23 cellular contexts compared by ENCODE assay signal in genomic region chr1:52911541-52911940, GRCh38.
"Had no signal": no experiment of that assay in that cellular context is flagged by ENCODE, and none has a peak within 500 bp of the region (broad histone marks: within the 10 kb centered on the region; RNA-seq: fewer than 3 reads in every experiment).

No MANE protein-coding gene starts in this region.

- H3K4me3 Mint-ChIP-seq: activated naive CD8-positive, alpha-beta T cell; activated T-cell treated with anti-CD3 and anti-CD28 coated beads, Interleukin-2, amount 50 U/mL, for 72 hours; effector memory CD8-positive, alpha-beta T cell; memory B cell; natural killer cell; stimulated activated effector memory CD8-positive, alpha-beta T cell treated with anti-CD3 and anti-CD28 coated beads, Interleukin-12 subunit alpha, Interleukin-12 subunit beta, amount 100 ng/mL, for 72 hours; stimulated activated naive CD8-positive, alpha-beta T cell treated with anti-CD3 and anti-CD28 coated beads, Interleukin-15, Interleukin-2, amounts not matched to agents 100 ng/mL and 50 ng/mL, for 24 hours had no signal

- H3K4me1 Mint-ChIP-seq: memory B cell; natural killer cell; stimulated activated effector memory CD8-positive, alpha-beta T cell treated with anti-CD3 and anti-CD28 coated beads, Interleukin-12 subunit alpha, Interleukin-12 subunit beta, amount 100 ng/mL, for 72 hours had no signal

- H3K79me2 ChIP-seq: hepatocyte had no signal

- ATAC-seq: activated T-cell treated with anti-CD3 and anti-CD28 coated beads, Interleukin-2, amount 50 U/mL, for 72 hours; effector memory CD8-positive, alpha-beta T cell; gastroesophageal sphincter; left cardiac atrium; natural killer cell; sciatic nerve; stimulated activated effector memory CD8-positive, alpha-beta T cell treated with anti-CD3 and anti-CD28 coated beads, Interleukin-12 subunit alpha, Interleukin-12 subunit beta, amount 100 ng/mL, for 72 hours had no signal

- H3K36me3 Mint-ChIP-seq: natural killer cell had no signal

- H3K27me3 Mint-ChIP-seq: activated naive CD8-positive, alpha-beta T cell; effector memory CD8-positive, alpha-beta T cell; memory B cell; stimulated activated naive CD8-positive, alpha-beta T cell treated with anti-CD3 and anti-CD28 coated beads, Interleukin-15, Interleukin-2, amounts not matched to agents 100 ng/mL and 50 ng/mL, for 24 hours had no signal

- H3K27ac ChIP-seq: coronary artery, dorsolateral prefrontal cortex, gastroesophageal sphincter, hepatocyte, skin epidermis, thoracic aorta had no signal

- H3K9me3 Mint-ChIP-seq: activated T-cell treated with anti-CD3 and anti-CD28 coated beads, Interleukin-2, amount 50 U/mL, for 72 hours; effector memory CD8-positive, alpha-beta T cell; memory B cell; natural killer cell; stimulated activated effector memory CD8-positive, alpha-beta T cell treated with anti-CD3 and anti-CD28 coated beads, Interleukin-12 subunit alpha, Interleukin-12 subunit beta, amount 100 ng/mL, for 72 hours; stimulated activated naive CD8-positive, alpha-beta T cell treated with anti-CD3 and anti-CD28 coated beads, Interleukin-15, Interleukin-2, amounts not matched to agents 100 ng/mL and 50 ng/mL, for 24 hours had no signal

- H3K27ac Mint-ChIP-seq: activated naive CD8-positive, alpha-beta T cell; activated T-cell treated with anti-CD3 and anti-CD28 coated beads, Interleukin-2, amount 50 U/mL, for 72 hours; effector memory CD8-positive, alpha-beta T cell; memory B cell; natural killer cell; stimulated activated effector memory CD8-positive, alpha-beta T cell treated with anti-CD3 and anti-CD28 coated beads, Interleukin-12 subunit alpha, Interleukin-12 subunit beta, amount 100 ng/mL, for 72 hours; stimulated activated naive CD8-positive, alpha-beta T cell treated with anti-CD3 and anti-CD28 coated beads, Interleukin-15, Interleukin-2, amounts not matched to agents 100 ng/mL and 50 ng/mL, for 24 hours had no signal

- H3K27me3 ChIP-seq: dorsolateral prefrontal cortex, gastroesophageal sphincter, hepatocyte had no signal

- H3K9me3 ChIP-seq: gastroesophageal sphincter, thoracic aorta had no signal

- H3K4me3 ChIP-seq: coronary artery, dorsolateral prefrontal cortex, gastroesophageal sphincter, hepatocyte, skin epidermis, thoracic aorta had no signal

- H3K4me2 ChIP-seq: hepatocyte had no signal

- H2AFZ ChIP-seq: hepatocyte had no signal

- DNase-seq: activated CD4-positive, alpha-beta T cell treated with anti-CD3 and anti-CD28 coated beads for 4 hours; activated CD4-positive, alpha-beta T cell treated with anti-CD3 and anti-CD28 coated beads, Interleukin-2, amount 50 U/mL, for 4 hours; activated naive CD4-positive, alpha-beta T cell treated with Interleukin-2 at 50 U/mL for 16 hours; activated T-cell treated with anti-CD3 and anti-CD28 coated beads for 4 hours; activated T-cell treated with anti-CD3 and anti-CD28 coated beads, Interleukin-2, amount 50 U/mL, for 72 hours; anterior cingulate cortex; dorsolateral prefrontal cortex; effector memory CD8-positive, alpha-beta T cell; left cardiac atrium; natural killer cell; stimulated activated CD4-positive, alpha-beta T cell treated with anti-CD3 and anti-CD28 coated beads, Interleukin-12 subunit alpha, Interleukin-12 subunit beta, amount 100 ng/mL, for 4 hours; stimulated activated CD4-positive, alpha-beta T cell treated with anti-CD3 and anti-CD28 coated beads, Interleukin-4, amount 100 ng/mL, for 24 hours; trophoblast cell had no signal
